In genomic region chr14:75981826-75982723, GRCh38 we compare ENCODE assay signal across 8 cellular contexts. TPM values are rescaled to one million over a fixed set of nuclear protein-coding genes. Genes with fewer than 3 reads are reported as not detected.
DNase-seq lines count a peak whose midpoint lies in the region; ATAC-seq, FAIRE-seq and TF ChIP-seq lines count a peak whose summit lies in the region.

TSS of gene TGFB3 (minus strand) at chr14:75981995. CDS start at chr14:75980893, 1,102 bp downstream.

- TF ChIP-seq CTCF in fibroblast of lung (conservative IDR thresholded peaks at IDR 0.05 in 1 of 2, IDR thresholded peaks at IDR 0.05 in 1 of 2; ENCODE audit: low read depth in 1 of 2, low read length in 2 of 2), result peak; percentile 47 to 58

- peak within 1 kb of the TSS; percentile 88 for H3K4me2 ChIP-seq in fibroblast of lung (ENCODE audit: extremely low read depth, insufficient read depth, low read length)

- DNase-seq in C1 segment of cervical spinal cord (lab: John Stamatoyannopoulos, UW), result peak in 13 of 14 donors; percentile 53 to 94 (median 82)
- DNase-seq in LHCN-M2 (ENCODE audit: low read depth), result peak; percentile 93
- peak; percentile 59 for DNase-seq in RCC 7860 (ENCODE audit: low spot score)
- peak; percentile 94 to 97 for DNase-seq in fibroblast of lung (ENCODE audit: low read depth in 2 of 2)
- DNase-seq in naive thymus-derived CD4-positive, alpha-beta T cell, result peak; percentile 69 to 83 (median 80)
- DNase-seq in stimulated activated CD8-positive, alpha-beta memory T cell treated with anti-CD3 and anti-CD28 coated beads, Interleukin-7, amount 100 ng/mL, for 4 hours (ENCODE audit: low read depth in 2 of 2), result peak; percentile 52 to 62

- peak within 1 kb of the TSS; percentile 95 for H3K4me3 Mint-ChIP-seq in activated T-helper 17 cell treated with anti-CD3 and anti-CD28 coated beads, Interleukin-2, amount 50 U/mL, for 72 hours
- H3K4me3 Mint-ChIP-seq in naive thymus-derived CD4-positive, alpha-beta T cell, result peak within 1 kb of the TSS; percentile 80 to 99 (median 88)

- no peaks in the 10 kb centered on the region for H3K27me3 Mint-ChIP-seq in activated T-helper 17 cell treated with anti-CD3 and anti-CD28 coated beads, Interleukin-2, amount 50 U/mL, for 72 hours
- peaks cover 0 to 24% (median 0%) of the 10 kb centered on the region in 5 donors for H3K27me3 Mint-ChIP-seq in naive thymus-derived CD4-positive, alpha-beta T cell

- CTCF ChIA-PET in naive thymus-derived CD4-positive, alpha-beta T cell (lab: Charles Lee), result interaction anchor here (0.6 to 7.8 kb wide), 7 partner anchors 12 to 404 kb away, joined by 3 to 73 read pairs (median 4); partner anchors contain the start of gene FLVCR2

- H3K4me1 Mint-ChIP-seq in activated T-helper 17 cell treated with anti-CD3 and anti-CD28 coated beads, Interleukin-2, amount 50 U/mL, for 72 hours, result peaks cover 30% of the 10 kb centered on the region
- peaks cover 43 to 64% (median 56%) of the 10 kb centered on the region in 7 donors for H3K4me1 Mint-ChIP-seq in naive thymus-derived CD4-positive, alpha-beta T cell

- H3K4me1 ChIP-seq in fibroblast of lung (ENCODE audit: control insufficient read depth, extremely low read depth, insufficient read depth, low read length), result peaks cover 28% of the 10 kb centered on the region
- peaks cover 18 to 32% of the 10 kb centered on the region in 2 donors for H3K4me1 ChIP-seq in naive thymus-derived CD4-positive, alpha-beta T cell (ENCODE audit: control insufficient read depth in 2 of 2, insufficient read depth in 2 of 2, low read length in 2 of 2)

- POLR2A ChIA-PET in naive thymus-derived CD4-positive, alpha-beta T cell (lab: Charles Lee), result interaction anchor here (0.7 to 2.0 kb wide), 7 partner anchors 9 to 404 kb away, joined by 3 to 12 read pairs (median 4); no protein-coding TSS in a partner anchor

- H3K27ac ChIP-seq in fibroblast of lung (ENCODE audit: insufficient read depth, low read length), result peak within 1 kb of the TSS; percentile 82
- H3K27ac ChIP-seq in naive thymus-derived CD4-positive, alpha-beta T cell (ENCODE audit: low read depth, low read length), result peak within 1 kb of the TSS; percentile 84

- no peaks in the 10 kb centered on the region for H3K27me3 ChIP-seq in fibroblast of lung (ENCODE audit: control insufficient read depth, insufficient read depth, low read length)
- H3K27me3 ChIP-seq in naive thymus-derived CD4-positive, alpha-beta T cell (ENCODE audit: control insufficient read depth in 2 of 2, insufficient read depth in 2 of 2, low read length in 2 of 2), result no peaks in the 10 kb centered on the region

- peak within 1 kb of the TSS; percentile 91 for H3K27ac Mint-ChIP-seq in activated T-helper 17 cell treated with anti-CD3 and anti-CD28 coated beads, Interleukin-2, amount 50 U/mL, for 72 hours
- H3K27ac Mint-ChIP-seq in naive thymus-derived CD4-positive, alpha-beta T cell, result peak within 1 kb of the TSS; percentile 81 to 97 (median 90)

- H4K20me1 ChIP-seq in fibroblast of lung (ENCODE audit: control insufficient read depth, extremely low read depth, insufficient read depth, low read length), result no peaks in the 10 kb centered on the region

- peak within 1 kb of the TSS; percentile 52 to 78 (median 68) for H3K4me3 ChIP-seq in fibroblast of lung (replicated peaks in 1 of 4; ENCODE audit: control extremely low read depth in 1 of 4, insufficient read depth in 1 of 4, low read depth in 3 of 4, low read length in 4 of 4)
- peak within 1 kb of the TSS; percentile 83 for H3K4me3 ChIP-seq in naive thymus-derived CD4-positive, alpha-beta T cell (ENCODE audit: low read length)

- H3K9me3 Mint-ChIP-seq in activated T-helper 17 cell treated with anti-CD3 and anti-CD28 coated beads, Interleukin-2, amount 50 U/mL, for 72 hours, result no peaks in the 10 kb centered on the region
- peaks cover 0 to 1% (median 0%) of the 10 kb centered on the region in 11 donors for H3K9me3 Mint-ChIP-seq in naive thymus-derived CD4-positive, alpha-beta T cell

- no peaks in the 10 kb centered on the region for H3K9me3 ChIP-seq in fibroblast of lung (ENCODE audit: control insufficient read depth, insufficient read depth, low read depth, low read length)
- no peaks in the 10 kb centered on the region for H3K9me3 ChIP-seq in naive thymus-derived CD4-positive, alpha-beta T cell (ENCODE audit: control insufficient read depth in 2 of 3, low read length in 3 of 3)

- intact Hi-C loops in naive thymus-derived CD4-positive, alpha-beta T cell (cut with micrococcal nuclease), result loop anchor here (1.0 to 10.0 kb wide), 6 partner anchors 76 to 1897 kb away; partner anchors contain the start of genes ALDH6A1 (in 1 of the 2), LIN52 (in 1 of the 2) and TTLL5 (in 1 of the 2)

- ATAC-seq in GM21381 (IDR thresholded peaks at IDR 0.05; ENCODE audit: unreplicated experiment), result peak; percentile 51
- ATAC-seq in activated T-helper 17 cell treated with anti-CD3 and anti-CD28 coated beads, Interleukin-2, amount 50 U/mL, for 72 hours (replicated peaks), result peak; percentile 77
- ATAC-seq in naive thymus-derived CD4-positive, alpha-beta T cell, result peak; percentile 83

- peak within 1 kb of the TSS; percentile 92 for H3K9ac ChIP-seq in fibroblast of lung (ENCODE audit: insufficient read depth, low read length)

- no peak for FAIRE-seq in RCC 7860 (lab: Jason Lieb, UNC)

- no peaks in the 10 kb centered on the region for H3K36me3 Mint-ChIP-seq in activated T-helper 17 cell treated with anti-CD3 and anti-CD28 coated beads, Interleukin-2, amount 50 U/mL, for 72 hours (ENCODE audit: low read depth)
- H3K36me3 Mint-ChIP-seq in naive thymus-derived CD4-positive, alpha-beta T cell, result peaks cover 0 to 2% (median 0%) of the 10 kb centered on the region in 5 donors

- no peaks in the 10 kb centered on the region for H3K79me2 ChIP-seq in fibroblast of lung (ENCODE audit: control insufficient read depth, insufficient read depth, low read length)

- peak within 1 kb of the TSS; percentile 70 for H2AFZ ChIP-seq in fibroblast of lung (ENCODE audit: low read length)

- H3K36me3 ChIP-seq in fibroblast of lung (ENCODE audit: control insufficient read depth, insufficient read depth, low read length), result no peaks in the 10 kb centered on the region
- H3K36me3 ChIP-seq in naive thymus-derived CD4-positive, alpha-beta T cell (ENCODE audit: control insufficient read depth in 2 of 3, insufficient read depth in 3 of 3, low read length in 3 of 3), result peaks cover 0 to 5% (median 0%) of the 10 kb centered on the region in 3 experiments

RNA-seq across cellular contexts. Expression of gene TGFB3, which starts in this region (rescaled TPM):
- total RNA-seq in LHCN-M2 (2014; rRNA removed), result 2.4 and 3.2 TPM in 2 replicates
- polyA plus RNA-seq in LHCN-M2 (2012), result 1.9 TPM
- 1 to 10 TPM; 2.0 to 2.2 TPM for total RNA-seq in activated T-helper 17 cell treated with anti-CD3 and anti-CD28 coated beads, Interleukin-2, amount 50 U/mL, for 72 hours
- 5.9 and 10.5 TPM in 2 replicates for total RNA-seq in fibroblast of lung
- 7.8 and 30.8 TPM in 2 replicates for polyA plus RNA-seq in fibroblast of lung
- polyA plus RNA-seq in fibroblast of lung (2012), result 5.0 and 19.4 TPM in 2 replicates
- 13.9 and 44.3 TPM in 2 replicates for polyA minus RNA-seq in fibroblast of lung (ENCODE audit: low replicate concordance)
- 10 to 100 TPM in 3 of 5 experiments, 1 to 10 TPM in 2; 2.2 to 14.3 (median 10.1) TPM for total RNA-seq in naive thymus-derived CD4-positive, alpha-beta T cell
- under 1 TPM in 1 of 2 donors, not detected in 1; 0.58 TPM for polyA plus RNA-seq in naive thymus-derived CD4-positive, alpha-beta T cell

Comparison
In these comparisons a context has a peak if more than half of its experiments do, and no peak if none do; other contexts are left out.
1. Peak in every context shown above with its lines: DNase-seq, ATAC-seq, H3K4me3 ChIP-seq and H3K27ac ChIP-seq.